ENCODE assay signal across 12 cellular contexts in genomic region chr15:98547255-98547654, GRCh38.
DNase-seq lines count a peak whose midpoint lies in the region; ATAC-seq and TF ChIP-seq lines count a peak whose summit lies in the region.
"Had no signal": no experiment of that assay in that cellular context is flagged by ENCODE, and none has a peak within 500 bp of the region (broad histone marks: within the 10 kb centered on the region; RNA-seq: fewer than 3 reads in every experiment).

No MANE protein-coding gene starts in this region.

- no peaks in the 10 kb centered on the region for H3K9me3 Mint-ChIP-seq in T-helper 2 cell treated with Interferon-gamma antibody and Interleukin-4, amounts not matched to agents 5 μg/mL and 100 μg/mL, for 36 hours

- no peak for ATAC-seq in GM18519 (IDR thresholded peaks at IDR 0.05; ENCODE audit: low FRiP score, unreplicated experiment)

- peaks cover 10% of the 10 kb centered on the region for H3K4me1 ChIP-seq in iPS-20b (ENCODE audit: insufficient read depth, low read length)
- H3K4me1 ChIP-seq in sigmoid colon: peaks cover 0 to 27% (median 16%) of the 10 kb centered on the region in 4 donors
- peaks cover 10 to 13% of the 10 kb centered on the region in 2 donors for H3K4me1 ChIP-seq in adrenal gland (replicated peaks in 1 of 2)

- H3K9me3 ChIP-seq in iPS-20b (ENCODE audit: insufficient read depth, low read depth, low read length) (no peaks in the 10 kb centered on the region), sigmoid colon (no peaks in the 10 kb centered on the region), adrenal gland (replicated peaks in 1 of 3) (no peaks in the 10 kb centered on the region)

- H3K27ac ChIP-seq in iPS-20b (ENCODE audit: low read length) (no peak overlapping the region), sigmoid colon (peak overlapping the region; percentile 86 to 94 (median 92)), adrenal gland (no peak overlapping the region)

- no peaks in the 10 kb centered on the region for H3K36me3 Mint-ChIP-seq in T-helper 2 cell treated with Interferon-gamma antibody and Interleukin-4, amounts not matched to agents 5 μg/mL and 100 μg/mL, for 36 hours (ENCODE audit: low read depth)

- peaks cover 40% of the 10 kb centered on the region for H3K27me3 Mint-ChIP-seq in T-helper 2 cell treated with Interferon-gamma antibody and Interleukin-4, amounts not matched to agents 5 μg/mL and 100 μg/mL, for 36 hours (ENCODE audit: low read depth)

- TF ChIP-seq CTCF in sigmoid colon (IDR thresholded peaks at IDR 0.05) (no peak), adrenal gland (IDR thresholded peaks at IDR 0.05) (no peak)

- H3K9ac ChIP-seq in iPS-20b (ENCODE audit: low read depth, low read length): no peak overlapping the region

- peaks cover 7% of the 10 kb centered on the region for H3K4me1 Mint-ChIP-seq in T-helper 2 cell treated with Interferon-gamma antibody and Interleukin-4, amounts not matched to agents 5 μg/mL and 100 μg/mL, for 36 hours (ENCODE audit: low read depth)

- WGBS in sigmoid colon, 2 donors: 20 to 24% methylated on average over 4 of the region's 4 CpGs
- 59 to 62% (median 60%) methylated on average over 4 of the region's 4 CpGs for WGBS in adrenal gland, 4 donors

- TF ChIP-seq POLR2A in sigmoid colon (IDR thresholded peaks at IDR 0.05) (no peak), adrenal gland (IDR thresholded peaks at IDR 0.05) (no peak)

- peak overlapping the region; percentile 85; the same call in 1 of the 2 replicates for H3K4me3 ChIP-seq in iPS-20b (ENCODE audit: low read length)
- peak overlapping the region in 3 of 4 donors; percentile 39 to 60 (median 57) for H3K4me3 ChIP-seq in sigmoid colon
- no peak overlapping the region for H3K4me3 ChIP-seq in adrenal gland

- no peak overlapping the region for H3K27ac Mint-ChIP-seq in T-helper 2 cell treated with Interferon-gamma antibody and Interleukin-4, amounts not matched to agents 5 μg/mL and 100 μg/mL, for 36 hours

- peak overlapping the region; percentile 79 for H3K4me3 Mint-ChIP-seq in T-helper 2 cell treated with Interferon-gamma antibody and Interleukin-4, amounts not matched to agents 5 μg/mL and 100 μg/mL, for 36 hours

- intact Hi-C loops in sigmoid colon (cut with DNase I): no loop called here
- intact Hi-C loops in adrenal gland (cut with DNase I): no loop called here

- no peak for TF ChIP-seq EP300 in sigmoid colon (IDR thresholded peaks at IDR 0.05)

- peaks cover 31% of the 10 kb centered on the region for H3K27me3 ChIP-seq in iPS-20b (ENCODE audit: insufficient read depth, low read length)
- no peaks in the 10 kb centered on the region for H3K27me3 ChIP-seq in sigmoid colon
- H3K27me3 ChIP-seq in adrenal gland: no peaks in the 10 kb centered on the region

- H3K36me3 ChIP-seq in iPS-20b (ENCODE audit: insufficient read depth, low read depth, low read length) (no peaks in the 10 kb centered on the region), sigmoid colon (no peaks in the 10 kb centered on the region), adrenal gland (replicated peaks in 1 of 2) (no peaks in the 10 kb centered on the region)

- DNase-seq in T-helper 2 cell treated with Interferon-gamma antibody and Interleukin-4, amounts not matched to agents 5 μg/mL and 100 μg/mL, for 36 hours (ENCODE audit: low spot score): no peak
- no peak for DNase-seq in T-helper 2 cell
- peak; percentile 62 for DNase-seq in SKM-1 treated with dmso at 0.1 percent for 144 hours (lab: John Stamatoyannopoulos, UW; ENCODE audit: unreplicated experiment)
- DNase-seq in sigmoid colon: no peak
- no peak for DNase-seq in HCEC 1CT
- no peak for DNase-seq in adrenal gland
- DNase-seq: activated CD4-positive, alpha-beta T cell treated with anti-CD3 and anti-CD28 coated beads for 48 hours; EL; Karpas-422; NCI-H510A had no signal

Comparison
In these comparisons a context has a peak if more than half of its experiments do, and no peak if none do; other contexts are left out.
1. H3K27ac ChIP-seq: peak in sigmoid colon (4 of 4); none in iPS-20b (single experiment) and adrenal gland (0 of 5).
2. H3K4me3 ChIP-seq: peak in iPS-20b (single experiment) and sigmoid colon (3 of 4); none in adrenal gland (0 of 4).